Comparison of ENCODE assay signal across 19 cellular contexts in genomic region chr5:79499640-79500273, GRCh38.
"Had no signal": no experiment of that assay in that cellular context is flagged by ENCODE, and none has a peak within 500 bp of the region (broad histone marks: within the 10 kb centered on the region; RNA-seq: fewer than 3 reads in every experiment).

No MANE protein-coding gene starts in this region.

- H3K4me3 ChIP-seq: adrenal gland, ovary, right lobe of liver, thoracic aorta, upper lobe of left lung had no signal

- H3K4me3 Mint-ChIP-seq: activated naive CD4-positive, alpha-beta T cell treated with anti-CD3 and anti-CD28 coated beads, Interleukin-2, amount 50 U/mL, for 24 hours; effector memory CD8-positive, alpha-beta T cell; natural killer cell; stimulated activated memory B cell treated with anti-CD40 and anti-IgM and Interleukin-4, amounts not matched to agents 10 μg/mL and 1 μg/mL and 100 μg/mL, for 72 hours; T-helper 1 cell treated with Interleukin-12 subunit alpha and Interleukin-12 subunit beta and Interleukin-4 antibody, amounts not matched to agents 30 μg/mL and 1 μg/mL, for 36 hours had no signal

- H3K9me3 ChIP-seq: adrenal gland, ovary, right lobe of liver, thoracic aorta, upper lobe of left lung had no signal

- H3K27ac Mint-ChIP-seq: activated naive CD4-positive, alpha-beta T cell treated with anti-CD3 and anti-CD28 coated beads, Interleukin-2, amount 50 U/mL, for 24 hours; effector memory CD8-positive, alpha-beta T cell; natural killer cell; stimulated activated memory B cell treated with anti-CD40 and anti-IgM and Interleukin-4, amounts not matched to agents 10 μg/mL and 1 μg/mL and 100 μg/mL, for 72 hours; T-helper 1 cell treated with Interleukin-12 subunit alpha and Interleukin-12 subunit beta and Interleukin-4 antibody, amounts not matched to agents 30 μg/mL and 1 μg/mL, for 36 hours had no signal

- ATAC-seq: activated CD4-positive, CD25-positive, alpha-beta regulatory T cell treated with anti-CD3 and anti-CD28 coated beads, Interleukin-2, amount 50 U/mL, for 24 hours; effector memory CD8-positive, alpha-beta T cell; natural killer cell; right lobe of liver; stimulated activated memory B cell treated with anti-CD40 and anti-IgM and Interleukin-4, amounts not matched to agents 10 μg/mL and 1 μg/mL and 100 μg/mL, for 72 hours had no signal

- H3K4me1 Mint-ChIP-seq: activated naive CD4-positive, alpha-beta T cell treated with anti-CD3 and anti-CD28 coated beads, Interleukin-2, amount 50 U/mL, for 24 hours; natural killer cell; stimulated activated memory B cell treated with anti-CD40 and anti-IgM and Interleukin-4, amounts not matched to agents 10 μg/mL and 1 μg/mL and 100 μg/mL, for 72 hours had no signal

- H3K9me3 Mint-ChIP-seq: activated naive CD4-positive, alpha-beta T cell treated with anti-CD3 and anti-CD28 coated beads, Interleukin-2, amount 50 U/mL, for 24 hours; effector memory CD8-positive, alpha-beta T cell; natural killer cell; stimulated activated memory B cell treated with anti-CD40 and anti-IgM and Interleukin-4, amounts not matched to agents 10 μg/mL and 1 μg/mL and 100 μg/mL, for 72 hours; T-helper 1 cell treated with Interleukin-12 subunit alpha and Interleukin-12 subunit beta and Interleukin-4 antibody, amounts not matched to agents 30 μg/mL and 1 μg/mL, for 36 hours had no signal

- DNase-seq: activated CD4-positive, alpha-beta T cell treated with anti-CD3 and anti-CD28 coated beads, Interleukin-2, amount 50 U/mL, for 1 hour; activated CD8-positive, alpha-beta memory T cell treated with anti-CD3 and anti-CD28 coated beads for 24 hours; activated CD8-positive, alpha-beta memory T cell treated with anti-CD3 and anti-CD28 coated beads, Interleukin-2, amount 50 U/mL, for 48 hours; activated gamma-delta T cell; adrenal gland; dermis blood vessel endothelial cell; effector memory CD8-positive, alpha-beta T cell; head of caudate nucleus; kidney glomerular epithelial cell; natural killer cell; ovary; right lobe of liver; stimulated activated CD4-positive, alpha-beta T cell treated with anti-CD3 and anti-CD28 coated beads, Interleukin-4, amount 100 ng/mL, for 24 hours; upper lobe of left lung had no signal

- H3K4me1 ChIP-seq: adrenal gland, upper lobe of left lung had no signal

- H3K27me3 Mint-ChIP-seq: activated naive CD4-positive, alpha-beta T cell treated with anti-CD3 and anti-CD28 coated beads, Interleukin-2, amount 50 U/mL, for 24 hours; effector memory CD8-positive, alpha-beta T cell; stimulated activated memory B cell treated with anti-CD40 and anti-IgM and Interleukin-4, amounts not matched to agents 10 μg/mL and 1 μg/mL and 100 μg/mL, for 72 hours had no signal

- H3K27me3 ChIP-seq: adrenal gland, ovary, right lobe of liver, upper lobe of left lung had no signal

- H3K27ac ChIP-seq: adrenal gland, ovary, right lobe of liver, thoracic aorta, upper lobe of left lung had no signal

- H3K36me3 Mint-ChIP-seq: activated naive CD4-positive, alpha-beta T cell treated with anti-CD3 and anti-CD28 coated beads, Interleukin-2, amount 50 U/mL, for 24 hours; natural killer cell; stimulated activated memory B cell treated with anti-CD40 and anti-IgM and Interleukin-4, amounts not matched to agents 10 μg/mL and 1 μg/mL and 100 μg/mL, for 72 hours had no signal

- H3K36me3 ChIP-seq: adrenal gland, ovary, right lobe of liver, thoracic aorta, upper lobe of left lung had no signal
